Comparison of ENCODE assay signal across 19 cellular contexts in genomic region chr3:44437800-44438199, GRCh38. TPM values are rescaled to one million over a fixed set of nuclear protein-coding genes. Genes with fewer than 3 reads are reported as not detected.
DNase-seq lines count a peak whose midpoint lies in the region; ATAC-seq, FAIRE-seq and TF ChIP-seq lines count a peak whose summit lies in the region.
"Had no signal": no experiment of that assay in that cellular context is flagged by ENCODE, and none has a peak within 500 bp of the region (broad histone marks: within the 10 kb centered on the region; RNA-seq: fewer than 3 reads in every experiment).

No MANE protein-coding gene starts in this region.

- POLR2A ChIA-PET in CD8-positive, alpha-beta T cell (lab: Charles Lee), result no interaction called here
- POLR2A ChIA-PET in K562 (lab: Yijun Ruan, JAX), result no interaction called here
- POLR2A ChIA-PET in naive thymus-derived CD8-positive, alpha-beta T cell (lab: Charles Lee), result no interaction called here

- no peak for FAIRE-seq in K562 (lab: Jason Lieb, UNC)
- FAIRE-seq: G401.6, GM12891, GM19239, H1 had no signal

- H3K27me3 ChIP-seq in CD8-positive, alpha-beta T cell (ENCODE audit: insufficient read depth, low read length), result no peaks in the 10 kb centered on the region
- H3K27me3 ChIP-seq in K562 (ENCODE audit: control insufficient read depth in 2 of 2, insufficient read depth in 2 of 2, low read length in 2 of 2), result no peaks in the 10 kb centered on the region
- H3K27me3 ChIP-seq: BLaER1 treated with 17β-estradiol and CSF1 and Interleukin-3, amounts not matched to agents 10 nM and 100 nM had no signal

- H3K4me1 ChIP-seq in CD8-positive, alpha-beta T cell (ENCODE audit: insufficient read depth, low read length), result peaks cover 19% of the 10 kb centered on the region
- peaks cover 22 to 53% of the 10 kb centered on the region in 2 experiments for H3K4me1 ChIP-seq in K562 (replicated peaks in 1 of 2; ENCODE audit: control insufficient read depth in 2 of 2, insufficient read depth in 2 of 2, low read length in 2 of 2)

- no peaks in the 10 kb centered on the region for H3K9me1 ChIP-seq in K562 (ENCODE audit: control insufficient read depth, insufficient read depth, low read length)

- intact Hi-C loops in CD14-positive monocyte (cut with micrococcal nuclease) (loop anchor here (5.0 to 10.0 kb wide), 2 partner anchors 93 to 325 kb away; partner anchors contain the start of genes KIAA1143 (in 1 of the 2) and KIF15 (in 1 of the 2)), K562 (cut with micrococcal nuclease) (loop anchor here (2.0 kb wide), 2 partner anchors 73 to 81 kb away; no protein-coding TSS in a partner anchor)
- intact Hi-C loops in CD8-positive, alpha-beta T cell (cut with DNase I, micrococcal nuclease), result no loop called here
- intact Hi-C loops in activated T-helper 1 cell treated with anti-CD3 and anti-CD28 coated beads, Interleukin-12 subunit alpha, Interleukin-12 subunit beta, Interleukin-2, Interleukin-4 antibody, amounts not matched to agents 30 ng/mL and 10 ng/mL and 1 ng/mL, durations not matched to agents 14 hours and 24 hours and 36 hours (cut with micrococcal nuclease), result loop anchor here (10.0 kb wide), 1 partner anchor 537 kb away; the partner anchor contains the start of genes EXOSC7 and ZDHHC3

- H3K27ac Mint-ChIP-seq in CD14-positive monocyte, result peak overlapping the region; percentile 59 to 100 (median 98)
- peak overlapping the region; percentile 49 for H3K27ac Mint-ChIP-seq in CD8-positive, alpha-beta T cell
- H3K27ac Mint-ChIP-seq in naive thymus-derived CD8-positive, alpha-beta T cell, result peak overlapping the region in 6 of 10 donors; percentile 2 to 79 (median 49)
- no peak overlapping the region for H3K27ac Mint-ChIP-seq in activated T-helper 1 cell treated with anti-CD3 and anti-CD28 coated beads, Interleukin-12 subunit alpha, Interleukin-12 subunit beta, Interleukin-2, Interleukin-4 antibody, amounts not matched to agents 30 ng/mL and 10 ng/mL and 1 ng/mL, durations not matched to agents 14 hours and 24 hours and 36 hours
- H3K27ac Mint-ChIP-seq: B cell had no signal

- no peak for TF ChIP-seq EP300 in K562 (IDR thresholded peaks at IDR 0.05; ENCODE audit: low read length)

- CTCF ChIA-PET in CD8-positive, alpha-beta T cell (lab: Charles Lee), result no interaction called here
- CTCF ChIA-PET in K562 (lab: Yijun Ruan, JAX; ENCODE audit: low intra/inter-chr PET ratio), result no interaction called here

- H3K4me3 Mint-ChIP-seq in CD14-positive monocyte, result peak overlapping the region in 1 of 2 donors; percentile 46
- H3K4me3 Mint-ChIP-seq in CD8-positive, alpha-beta T cell, result no peak overlapping the region
- no peak overlapping the region for H3K4me3 Mint-ChIP-seq in naive thymus-derived CD8-positive, alpha-beta T cell
- H3K4me3 Mint-ChIP-seq in activated T-helper 1 cell treated with anti-CD3 and anti-CD28 coated beads, Interleukin-12 subunit alpha, Interleukin-12 subunit beta, Interleukin-2, Interleukin-4 antibody, amounts not matched to agents 30 ng/mL and 10 ng/mL and 1 ng/mL, durations not matched to agents 14 hours and 24 hours and 36 hours, result no peak overlapping the region
- H3K4me3 Mint-ChIP-seq: B cell; CD4-positive, CD25-positive, alpha-beta regulatory T cell; H9 had no signal

- no peak for ATAC-seq in CD8-positive, alpha-beta T cell
- ATAC-seq in K562 (no peak), HG03378 (IDR thresholded peaks at IDR 0.05; ENCODE audit: unreplicated experiment) (no peak), HG03196 (IDR thresholded peaks at IDR 0.05; ENCODE audit: unreplicated experiment) (no peak)
- ATAC-seq in naive thymus-derived CD8-positive, alpha-beta T cell, result no peak

- no peak overlapping the region for H3K4me3 ChIP-seq in CD8-positive, alpha-beta T cell (ENCODE audit: low read depth, low read length)
- H3K4me3 ChIP-seq in K562, result no peak overlapping the region

- H4K20me1 ChIP-seq in K562 (replicated peaks; ENCODE audit: control insufficient read depth, insufficient read depth, low read length), result no peaks in the 10 kb centered on the region
- H4K20me1 ChIP-seq: BLaER1 treated with 17β-estradiol and CSF1 and Interleukin-3, amounts not matched to agents 10 nM and 100 nM had no signal

- BruUV-seq in K562 (replicated peaks; lab: Mats Ljungman, UMichigan), result TSS peak; percentile 26

- no peak for TF ChIP-seq RAD21 in K562 (CRISPR knock-in tag; conservative IDR thresholded peaks at IDR 0.05 in 1 of 2, IDR thresholded peaks at IDR 0.05 in 1 of 2)

- in situ Hi-C loops in K562 (cut with MboI), result no loop called here

- H2AFZ ChIP-seq in K562 (ENCODE audit: low read depth, low read length), result no peak overlapping the region

- TF ChIP-seq CTCF in CD14-positive monocyte (IDR thresholded peaks at IDR 0.05) (no peak), K562 (IDR thresholded peaks at IDR 0.05 in 2 of 3, conservative IDR thresholded peaks at IDR 0.05 in 1 of 3; ENCODE audit: insufficient read depth in 2 of 3, low read depth in 1 of 3, low read length in 3 of 3) (no peak)
- no peak for TF ChIP-seq CTCF in CD8-positive, alpha-beta T cell (IDR thresholded peaks at IDR 0.05)

- DNase-seq in CD14-positive monocyte (ENCODE audit: low spot score), result no peak
- DNase-seq in CD8-positive, alpha-beta T cell, result no peak
- DNase-seq in K562 (ENCODE audit: extremely low read depth in 1 of 4, low spot score in 3 of 4), result no peak
- DNase-seq in naive thymus-derived CD8-positive, alpha-beta T cell, result no peak
- no peak for DNase-seq in activated T-helper 1 cell treated with anti-CD3 and anti-CD28 coated beads, Interleukin-12 subunit alpha, Interleukin-12 subunit beta, Interleukin-2, Interleukin-4 antibody, amounts not matched to agents 30 ng/mL and 10 ng/mL and 1 ng/mL, durations not matched to agents 14 hours and 24 hours and 36 hours (ENCODE audit: low spot score)
- no peak for DNase-seq in DMS79 (lab: John Stamatoyannopoulos, UW)
- DNase-seq: 8988T; CD4-positive, CD25-positive, alpha-beta regulatory T cell; DMS 273 treated with DMSO at 0.1 percent for 48 hours; DMS53; H9 had no signal

- TF ChIP-seq POLR2A in K562 (conservative IDR thresholded peaks at IDR 0.05), result no peak

- no peak overlapping the region for H3K4me2 ChIP-seq in K562 (ENCODE audit: insufficient read depth, low read length)

- peaks cover 0 to 3% (median 0%) of the 10 kb centered on the region in 7 donors for H3K9me3 Mint-ChIP-seq in CD14-positive monocyte
- no peaks in the 10 kb centered on the region for H3K9me3 Mint-ChIP-seq in CD8-positive, alpha-beta T cell
- no peaks in the 10 kb centered on the region for H3K9me3 Mint-ChIP-seq in naive thymus-derived CD8-positive, alpha-beta T cell
- no peaks in the 10 kb centered on the region for H3K9me3 Mint-ChIP-seq in activated T-helper 1 cell treated with anti-CD3 and anti-CD28 coated beads, Interleukin-12 subunit alpha, Interleukin-12 subunit beta, Interleukin-2, Interleukin-4 antibody, amounts not matched to agents 30 ng/mL and 10 ng/mL and 1 ng/mL, durations not matched to agents 14 hours and 24 hours and 36 hours
- H3K9me3 Mint-ChIP-seq: CD4-positive, CD25-positive, alpha-beta regulatory T cell; H9 had no signal

- peaks cover 54% of the 10 kb centered on the region for H3K4me1 Mint-ChIP-seq in CD14-positive monocyte
- peaks cover 28% of the 10 kb centered on the region for H3K4me1 Mint-ChIP-seq in CD8-positive, alpha-beta T cell (ENCODE audit: low read depth)
- peaks cover 13 to 41% (median 35%) of the 10 kb centered on the region in 4 donors for H3K4me1 Mint-ChIP-seq in naive thymus-derived CD8-positive, alpha-beta T cell
- peaks cover 36% of the 10 kb centered on the region for H3K4me1 Mint-ChIP-seq in activated T-helper 1 cell treated with anti-CD3 and anti-CD28 coated beads, Interleukin-12 subunit alpha, Interleukin-12 subunit beta, Interleukin-2, Interleukin-4 antibody, amounts not matched to agents 30 ng/mL and 10 ng/mL and 1 ng/mL, durations not matched to agents 14 hours and 24 hours and 36 hours (ENCODE audit: low read depth)

- peaks cover 31 to 54% of the 10 kb centered on the region in 2 donors for H3K36me3 Mint-ChIP-seq in CD14-positive monocyte
- H3K36me3 Mint-ChIP-seq in CD8-positive, alpha-beta T cell, result peaks cover 10% of the 10 kb centered on the region
- H3K36me3 Mint-ChIP-seq in naive thymus-derived CD8-positive, alpha-beta T cell, result peaks cover 0 to 6% (median 4%) of the 10 kb centered on the region in 3 donors
- peaks cover 19% of the 10 kb centered on the region for H3K36me3 Mint-ChIP-seq in activated T-helper 1 cell treated with anti-CD3 and anti-CD28 coated beads, Interleukin-12 subunit alpha, Interleukin-12 subunit beta, Interleukin-2, Interleukin-4 antibody, amounts not matched to agents 30 ng/mL and 10 ng/mL and 1 ng/mL, durations not matched to agents 14 hours and 24 hours and 36 hours (ENCODE audit: low read depth)

- H3K9ac ChIP-seq in K562 (ENCODE audit: insufficient read depth in 1 of 2, low read depth in 2 of 2, low read length in 2 of 2), result no peak overlapping the region
- H3K9ac ChIP-seq: BLaER1 treated with 17β-estradiol and CSF1 and Interleukin-3, amounts not matched to agents 10 nM and 100 nM had no signal

- no peak overlapping the region for H3K27ac ChIP-seq in CD8-positive, alpha-beta T cell (ENCODE audit: low read depth, low read length)
- H3K27ac ChIP-seq in K562 (ENCODE audit: extremely low read depth, low read depth, low read length), result peak overlapping the region; percentile 5; the same call in 1 of the 3 replicates

- WGBS in K562 (ENCODE audit: insufficient coverage, low coverage, missing lambda C conversion rate), result 88% methylated on average over 7 of the region's 7 CpGs

- H3K36me3 ChIP-seq in CD8-positive, alpha-beta T cell (ENCODE audit: insufficient read depth, low read length), result no peaks in the 10 kb centered on the region
- peaks cover 40% of the 10 kb centered on the region for H3K36me3 ChIP-seq in K562 (ENCODE audit: control insufficient read depth, insufficient read depth, low read length)

- H3K27me3 Mint-ChIP-seq in CD14-positive monocyte (ENCODE audit: low read depth in 3 of 3), result no peaks in the 10 kb centered on the region
- H3K27me3 Mint-ChIP-seq in CD8-positive, alpha-beta T cell (ENCODE audit: low read depth), result no peaks in the 10 kb centered on the region
- H3K27me3 Mint-ChIP-seq in naive thymus-derived CD8-positive, alpha-beta T cell, result no peaks in the 10 kb centered on the region
- H3K27me3 Mint-ChIP-seq in activated T-helper 1 cell treated with anti-CD3 and anti-CD28 coated beads, Interleukin-12 subunit alpha, Interleukin-12 subunit beta, Interleukin-2, Interleukin-4 antibody, amounts not matched to agents 30 ng/mL and 10 ng/mL and 1 ng/mL, durations not matched to agents 14 hours and 24 hours and 36 hours (ENCODE audit: insufficient read depth), result no peaks in the 10 kb centered on the region
- H3K27me3 Mint-ChIP-seq: B cell; CD4-positive, CD25-positive, alpha-beta regulatory T cell had no signal

- peaks cover 53% of the 10 kb centered on the region for H3K79me2 ChIP-seq in K562 (ENCODE audit: control insufficient read depth, insufficient read depth, low read length)

- no peaks in the 10 kb centered on the region for H3K9me3 ChIP-seq in CD8-positive, alpha-beta T cell (ENCODE audit: low read length)
- no peaks in the 10 kb centered on the region for H3K9me3 ChIP-seq in K562 (replicated peaks; ENCODE audit: control insufficient read depth, insufficient read depth, low read depth, low read length)

RNA-seq across cellular contexts. Expression of gene ZNF445, which starts 39.7 kb away (rescaled TPM):
- 1 to 10 TPM in 1 of 2 donors, under 1 TPM in 1; 0.41 to 1.1 TPM for polyA plus RNA-seq in CD14-positive monocyte
- 1 to 10 TPM; 4.8 to 5.2 TPM for total RNA-seq in CD8-positive, alpha-beta T cell
- 68.7 and 76.5 TPM in 2 replicates for total RNA-seq in K562 (2011; cell fraction: chromatin; rRNA removed; ENCODE audit: low replicate concordance)
- 40.7 and 42.0 TPM in 2 replicates for total RNA-seq in K562 (2011; cell fraction: nucleolus; rRNA removed)
- 53.5 and 72.7 TPM in 2 replicates for total RNA-seq in K562 (2011; cell fraction: nucleoplasm; rRNA removed)
- 5.8 and 7.9 TPM in 2 replicates for total RNA-seq in K562 (2014; rRNA removed)
- 13.9 and 14.3 TPM in 2 replicates for total RNA-seq in K562 (2014; rRNA removed; fragmentation: Illumina TruSeq; extraction: Trizol)
- total RNA-seq in K562 (2015; rRNA removed; fragmentation: Illumina TruSeq; extraction: Trizol), result 14.0 and 15.0 TPM in 2 replicates
- total RNA-seq in K562 (2021), result 24.2 and 26.9 TPM in 2 replicates
- 10.6 and 11.8 TPM in 2 replicates for polyA plus RNA-seq in K562 (2011; rRNA removed)
- 4.0 and 6.6 TPM in 2 replicates for polyA plus RNA-seq in K562 (2011; cell fraction: cytosol; rRNA removed)
- polyA plus RNA-seq in K562 (2011; cell fraction: nucleus; rRNA removed), result 22.0 and 24.1 TPM in 2 replicates
- 6.6 and 7.6 TPM in 2 replicates for polyA plus RNA-seq in K562 (2012)
- polyA plus RNA-seq in K562 (2014; fragmentation: Illumina TruSeq; extraction: Trizol), result 9.5 and 9.9 TPM in 2 replicates
- 1 to 10 TPM; 1.2 to 1.8 TPM for polyA plus RNA-seq in K562 (2014; fragmentation: Nextera tagmentation; extraction: Ambion mirVana)
- 12.4 and 13.1 TPM in 2 replicates for polyA plus RNA-seq in K562 (2014; rRNA removed)
- 22.8 and 24.7 TPM in 2 replicates for polyA minus RNA-seq in K562 (2011; rRNA and poly(A)+ RNA removed)
- polyA minus RNA-seq in K562 (2011; cell fraction: cytosol; rRNA and poly(A)+ RNA removed), result 8.6 and 11.1 TPM in 2 replicates
- polyA minus RNA-seq in K562 (2011; cell fraction: nucleus; rRNA and poly(A)+ RNA removed), result 14.1 and 22.8 TPM in 2 replicates
- 10 to 100 TPM; 31.1 to 32.2 TPM for total RNA-seq in naive thymus-derived CD8-positive, alpha-beta T cell
- polyA plus RNA-seq in naive thymus-derived CD8-positive, alpha-beta T cell, result 1 to 10 TPM; 2.8 to 3.3 (median 3.0) TPM
- 18.7 and 19.3 TPM in 2 replicates for total RNA-seq in activated T-helper 1 cell treated with anti-CD3 and anti-CD28 coated beads, Interleukin-12 subunit alpha, Interleukin-12 subunit beta, Interleukin-2, Interleukin-4 antibody, amounts not matched to agents 30 ng/mL and 10 ng/mL and 1 ng/mL, durations not matched to agents 14 hours and 24 hours and 36 hours

Comparison
In these comparisons a context has a peak if more than half of its experiments do, and no peak if none do; other contexts are left out.
1. intact Hi-C loops: an anchor here in CD14-positive monocyte (5.0 to 10.0 kb wide), K562 (2.0 kb wide) and activated T-helper 1 cell treated with anti-CD3 and anti-CD28 coated beads, Interleukin-12 subunit alpha, Interleukin-12 subunit beta, Interleukin-2, Interleukin-4 antibody, amounts not matched to agents 30 ng/mL and 10 ng/mL and 1 ng/mL, durations not matched to agents 14 hours and 24 hours and 36 hours (10.0 kb wide); none called in CD8-positive, alpha-beta T cell.